ENCODE assay signal across 1 cellular context in genomic region chr7:117435475-117436043, GRCh38.
TF ChIP-seq lines count a peak whose summit lies in the region.

No MANE protein-coding gene starts in this region.

TF ChIP-seq in GM12878, 131 proteins besides CTCF, POLR2A, EP300 and RAD21:
- TF ChIP-seq ATF2 (IDR thresholded peaks at IDR 0.05; ENCODE audit: low read length) = peak; percentile 50; the same call in 1 of the 2 replicates
- TF ChIP-seq PML (IDR thresholded peaks at IDR 0.05; ENCODE audit: low read length) = peak; percentile 34; the same call in 1 of the 2 replicates
- peak; percentile 74 for TF ChIP-seq CUX1 (IDR thresholded peaks at IDR 0.05; ENCODE audit: insufficient replicate concordance, low read depth, low read length)
- TF ChIP-seq MTA3 (IDR thresholded peaks at IDR 0.05; ENCODE audit: borderline replicate concordance, low read length) = 0 out of 2 replicates have a peak, but pooled peaks have one; percentile 38
- peak; percentile 71 for TF ChIP-seq RUNX3 (IDR thresholded peaks at IDR 0.05; ENCODE audit: low read length)
- TF ChIP-seq SRF (IDR thresholded peaks at IDR 0.05; ENCODE audit: low read depth in 2 of 2, low read length in 2 of 2) = no peak
- no peak for TF ChIP-seq ZZZ3 (IDR thresholded peaks at IDR 0.05; ENCODE audit: control insufficient read depth, insufficient read length, low read depth)
- TF ChIP-seq SKIL (IDR thresholded peaks at IDR 0.05; ENCODE audit: low read depth, poor library complexity, severe bottlenecking) = peak; percentile 66
- peak; percentile 87 for TF ChIP-seq IKZF1 (conservative IDR thresholded peaks at IDR 0.05)
- peak in 1 of 2 experiments; percentile 83; a peak in 1 of 4 replicates for TF ChIP-seq ETV6 (conservative IDR thresholded peaks at IDR 0.05 in 1 of 2, IDR thresholded peaks at IDR 0.05 in 1 of 2; ENCODE audit: borderline replicate concordance in 1 of 2, low read depth in 1 of 2)
- TF ChIP-seq ZBED1 (IDR thresholded peaks at IDR 0.05; ENCODE audit: borderline replicate concordance) = peak; percentile 78; the same call in 1 of the 2 replicates
- peak; percentile 77 for TF ChIP-seq CREM (IDR thresholded peaks at IDR 0.05; ENCODE audit: low read depth)
- no peak for TF ChIP-seq CEBPZ (IDR thresholded peaks at IDR 0.05; ENCODE audit: low read depth, low read length)
- peak; percentile 90 to 91 for TF ChIP-seq IKZF2 (IDR thresholded peaks at IDR 0.05)
- peak; percentile 88 for TF ChIP-seq NFIC (IDR thresholded peaks at IDR 0.05; ENCODE audit: low read depth, low read length)
- TF ChIP-seq HDGF (IDR thresholded peaks at IDR 0.05) = no peak
- TF ChIP-seq GABPA (IDR thresholded peaks at IDR 0.05; ENCODE audit: low read depth) = peak; percentile 53
- no peak for TF ChIP-seq FOXK2 (IDR thresholded peaks at IDR 0.05)
- peak; percentile 94 for TF ChIP-seq MTA2 (IDR thresholded peaks at IDR 0.05; ENCODE audit: low read depth)
- peak; percentile 30; the same call in 1 of the 2 replicates for TF ChIP-seq MLLT1 (IDR thresholded peaks at IDR 0.05)
- peak; percentile 66 for TF ChIP-seq EED (IDR thresholded peaks at IDR 0.05; ENCODE audit: low read depth)
- TF ChIP-seq MEF2B (IDR thresholded peaks at IDR 0.05; ENCODE audit: partially characterized antibody, poor library complexity, severe bottlenecking) = peak; percentile 33
- peak; percentile 60; the same call in 1 of the 2 replicates for TF ChIP-seq ZNF384 (IDR thresholded peaks at IDR 0.05; ENCODE audit: borderline replicate concordance, low read depth, low read length)
- TF ChIP-seq CREB1 (IDR thresholded peaks at IDR 0.05; ENCODE audit: low read depth) = peak; percentile 48; the same call in 1 of the 2 replicates
- TF ChIP-seq FOXM1 (IDR thresholded peaks at IDR 0.05; ENCODE audit: low read depth, low read length) = peak; percentile 71; the same call in 1 of the 2 replicates
- peak; percentile 71 for TF ChIP-seq PKNOX1 (IDR thresholded peaks at IDR 0.05)
- TF ChIP-seq JUNB (IDR thresholded peaks at IDR 0.05) = peak; percentile 56
- peak; percentile 66 for TF ChIP-seq RELA (IDR thresholded peaks at IDR 0.05; ENCODE audit: borderline replicate concordance, partially characterized antibody)
- 0 out of 2 replicates have a peak, but pooled peaks have one; percentile 38 for TF ChIP-seq IRF4 (IDR thresholded peaks at IDR 0.05; ENCODE audit: low read depth, low read length)
- peak; percentile 13; the same call in 1 of the 2 replicates for TF ChIP-seq TCF7 (IDR thresholded peaks at IDR 0.05; ENCODE audit: borderline replicate concordance)
- no peak for TF ChIP-seq NR2C1 (IDR thresholded peaks at IDR 0.05)
- no peak for TF ChIP-seq ASH2L (IDR thresholded peaks at IDR 0.05; ENCODE audit: borderline replicate concordance, low read depth)
- TF ChIP-seq DPF2 (IDR thresholded peaks at IDR 0.05) = peak; percentile 89
- TF ChIP-seq USF2 (IDR thresholded peaks at IDR 0.05; ENCODE audit: borderline replicate concordance, low read depth, low read length) = no peak
- TF ChIP-seq ATF7 (IDR thresholded peaks at IDR 0.05; ENCODE audit: low read depth) = peak; percentile 88
- 0 out of 2 replicates have a peak, but pooled peaks have one; percentile 23 for TF ChIP-seq NBN (IDR thresholded peaks at IDR 0.05)
- TF ChIP-seq STAT3 (IDR thresholded peaks at IDR 0.05; ENCODE audit: low read depth, low read length) = 0 out of 2 replicates have a peak, but pooled peaks have one; percentile 38
- peak; percentile 88 for TF ChIP-seq RELB (IDR thresholded peaks at IDR 0.05; ENCODE audit: low read depth)
- TF ChIP-seq BCL3 (IDR thresholded peaks at IDR 0.05; ENCODE audit: borderline replicate concordance, insufficient read depth, low read depth, low read length, poor library complexity, severe bottlenecking) = peak; percentile 13
- peak; percentile 86 for TF ChIP-seq BCL11A (IDR thresholded peaks at IDR 0.05; ENCODE audit: low read depth, low read length)
- peak in 1 of 2 experiments; percentile 35; a peak in 1 of 4 replicates for TF ChIP-seq CEBPB (IDR thresholded peaks at IDR 0.05; ENCODE audit: borderline replicate concordance in 1 of 2, low read depth in 2 of 2, low read length in 2 of 2)
- TF ChIP-seq ZNF274 (IDR thresholded peaks at IDR 0.05; ENCODE audit: insufficient read depth, insufficient read length) = no peak
